In genomic region chr20:63955281-63955845, GRCh38 we compare ENCODE assay signal across 8 cellular contexts. TPM values are rescaled to one million over a fixed set of nuclear protein-coding genes. Genes with fewer than 3 reads are reported as not detected.
DNase-seq lines count a peak whose midpoint lies in the region; ATAC-seq and TF ChIP-seq lines count a peak whose summit lies in the region.

No MANE protein-coding gene starts in this region.

- H3K4me2 ChIP-seq in skeletal muscle satellite cell (ENCODE audit: low read length): peak overlapping the region; percentile 97

- DNase-seq in SIG-M5 treated with dmso at 0.1 percent for 504 hours (lab: John Stamatoyannopoulos, UW; ENCODE audit: unreplicated experiment) (peak; percentile 45), SIG-M5 (lab: John Stamatoyannopoulos, UW) (no peak), RPMI8226 (peak; percentile 61)

- H3K4me1 ChIP-seq in iPS-18a (ENCODE audit: control insufficient read depth, low read depth, low read length): peaks cover 13% of the 10 kb centered on the region
- peaks cover 48% of the 10 kb centered on the region for H3K4me1 ChIP-seq in skeletal muscle satellite cell (ENCODE audit: control insufficient read depth, insufficient read depth, low read length)

- peaks cover 4% of the 10 kb centered on the region for H3K36me3 Mint-ChIP-seq in brain

- peaks cover 0 to 2% (median 0%) of the 10 kb centered on the region in 5 experiments for H3K9me3 Mint-ChIP-seq in brain

- H3K27ac ChIP-seq in iPS-18a (ENCODE audit: low read length): no peak overlapping the region

- H3K4me3 Mint-ChIP-seq in brain: peak overlapping the region; percentile 84 to 90 (median 87)

- no peaks in the 10 kb centered on the region for H3K27me3 Mint-ChIP-seq in brain

- H3K36me3 ChIP-seq in iPS-18a (ENCODE audit: control insufficient read depth, low read depth, low read length): no peaks in the 10 kb centered on the region
- H3K36me3 ChIP-seq in skeletal muscle satellite cell (ENCODE audit: insufficient read depth, low read length): peaks cover 14% of the 10 kb centered on the region

- ATAC-seq in HG02759 (IDR thresholded peaks at IDR 0.05; ENCODE audit: unreplicated experiment) (peak; percentile 20), GM18873 (IDR thresholded peaks at IDR 0.05; ENCODE audit: low FRiP score, unreplicated experiment) (no peak)

- H3K4me3 ChIP-seq in iPS-18a (ENCODE audit: low read length) (peak overlapping the region; percentile 88), skeletal muscle satellite cell (ENCODE audit: low read length) (peak overlapping the region; percentile 100)

- peak; percentile 34 to 37 for TF ChIP-seq CTCF in brain (conservative IDR thresholded peaks at IDR 0.05)

- peaks cover 46% of the 10 kb centered on the region for H3K4me1 Mint-ChIP-seq in brain

- H3K9ac ChIP-seq in iPS-18a (ENCODE audit: low read length) (peak overlapping the region; percentile 87), skeletal muscle satellite cell (ENCODE audit: low read depth, low read length) (peak overlapping the region; percentile 99)

- H3K27me3 ChIP-seq in iPS-18a (ENCODE audit: control insufficient read depth, insufficient read depth, low read length) (no peaks in the 10 kb centered on the region), skeletal muscle satellite cell (ENCODE audit: control insufficient read depth, insufficient read depth, low read length) (no peaks in the 10 kb centered on the region)

- H3K9me3 ChIP-seq in iPS-18a (ENCODE audit: control insufficient read depth, low read depth, low read length) (no peaks in the 10 kb centered on the region), skeletal muscle satellite cell (replicated peaks; ENCODE audit: low read length) (no peaks in the 10 kb centered on the region)

- peak overlapping the region; percentile 76 to 87 (median 81) for H3K27ac Mint-ChIP-seq in brain

RNA-seq across cellular contexts. Expression of gene UCKL1, which starts 0.9 kb away (rescaled TPM):
- 45.7 TPM for polyA plus RNA-seq in brain (ENCODE audit: insufficient read depth, low read depth, low replicate concordance)
- total RNA-seq in skeletal muscle satellite cell (2012; rRNA removed): 16.5 and 16.6 TPM in 2 replicates

RNA-seq across cellular contexts. Expression of gene ZNF512B, which starts 14.4 kb away (rescaled TPM):
- polyA plus RNA-seq in brain (ENCODE audit: insufficient read depth, low read depth, low replicate concordance): 15.2 TPM
- total RNA-seq in skeletal muscle satellite cell (2012; rRNA removed): 7.1 and 9.6 TPM in 2 replicates

RNA-seq across cellular contexts. Expression of gene SAMD10, which starts 24.1 kb away (rescaled TPM):
- 29.4 TPM for polyA plus RNA-seq in brain (ENCODE audit: insufficient read depth, low read depth, low replicate concordance)
- total RNA-seq in skeletal muscle satellite cell (2012; rRNA removed): 0.76 and 1.5 TPM in 2 replicates

RNA-seq across cellular contexts. Expression of gene PRPF6, which starts 25.6 kb away (rescaled TPM):
- 196 TPM for polyA plus RNA-seq in brain (ENCODE audit: insufficient read depth, low read depth, low replicate concordance)
- 52.7 and 54.6 TPM in 2 replicates for total RNA-seq in skeletal muscle satellite cell (2012; rRNA removed)
